Comparison of ENCODE assay signal across 19 cellular contexts in genomic region chr5:180099733-180100611, GRCh38. TPM values are rescaled to one million over a fixed set of nuclear protein-coding genes. Genes with fewer than 3 reads are reported as not detected.
DNase-seq lines count a peak whose midpoint lies in the region; ATAC-seq and TF ChIP-seq lines count a peak whose summit lies in the region.
"Had no signal": no experiment of that assay in that cellular context is flagged by ENCODE, and none has a peak within 500 bp of the region (broad histone marks: within the 10 kb centered on the region; RNA-seq: fewer than 3 reads in every experiment).

No MANE protein-coding gene starts in this region.

- no peak overlapping the region for H2BK12ac ChIP-seq in trophoblast cell (ENCODE audit: low read length)

- no peaks in the 10 kb centered on the region for H3K4me1 ChIP-seq in trophoblast cell (ENCODE audit: control insufficient read depth in 1 of 2, insufficient read depth in 2 of 2, low read length in 2 of 2)
- H3K4me1 ChIP-seq: Caco-2 had no signal

- H4K8ac ChIP-seq in trophoblast cell (ENCODE audit: low read depth, low read length) = no peak overlapping the region

- H2AFZ ChIP-seq in trophoblast cell (ENCODE audit: insufficient read depth, low read length, poor library complexity) = no peak overlapping the region
- H2AFZ ChIP-seq: GM23338 had no signal

- H3K79me1 ChIP-seq in trophoblast cell (ENCODE audit: low read length) = no peaks in the 10 kb centered on the region

- no peak overlapping the region for H2BK5ac ChIP-seq in trophoblast cell (ENCODE audit: low read depth, low read length, poor library complexity)

- H3K27me3 ChIP-seq in trophoblast cell (ENCODE audit: insufficient read depth, low read length) (no peaks in the 10 kb centered on the region), WERI-Rb-1 (ENCODE audit: insufficient read depth, low read depth, severe bottlenecking) (no peaks in the 10 kb centered on the region)

- no peak overlapping the region for H2BK120ac ChIP-seq in trophoblast cell (ENCODE audit: insufficient read depth, low read length, poor library complexity)

- peaks cover 18 to 20% of the 10 kb centered on the region in 2 donors for H3K27me3 Mint-ChIP-seq in natural killer cell treated with Interleukin-12 subunit alpha and Interleukin-12 subunit beta and Interleukin-15 and Interleukin-18, amount 100 ng/mL, for 72 hours
- peaks cover 13 to 24% of the 10 kb centered on the region in 2 donors for H3K27me3 Mint-ChIP-seq in natural killer cell (ENCODE audit: low read depth in 2 of 2)
- H3K27me3 Mint-ChIP-seq: CD4-positive, CD25-positive, alpha-beta regulatory T cell had no signal

- H3K4me2 ChIP-seq in trophoblast cell (ENCODE audit: low read length) = no peak overlapping the region
- H3K4me2 ChIP-seq: GM23338 had no signal

- no peak overlapping the region for H3K14ac ChIP-seq in trophoblast cell (ENCODE audit: low read length)

- H3K36me3 Mint-ChIP-seq in natural killer cell treated with Interleukin-12 subunit alpha and Interleukin-12 subunit beta and Interleukin-15 and Interleukin-18, amount 100 ng/mL, for 72 hours = peaks cover 4% of the 10 kb centered on the region
- no peaks in the 10 kb centered on the region for H3K36me3 Mint-ChIP-seq in natural killer cell
- H3K36me3 Mint-ChIP-seq: CD4-positive, CD25-positive, alpha-beta regulatory T cell had no signal

- H3K9me3 ChIP-seq in trophoblast cell (ENCODE audit: insufficient read depth, low read depth, low read length) (peaks cover 5% of the 10 kb centered on the region), WERI-Rb-1 (ENCODE audit: severe bottlenecking) (no peaks in the 10 kb centered on the region)
- H3K9me3 ChIP-seq: Caco-2 had no signal

- H3K4me3 Mint-ChIP-seq in natural killer cell treated with Interleukin-12 subunit alpha and Interleukin-12 subunit beta and Interleukin-15 and Interleukin-18, amount 100 ng/mL, for 72 hours = no peak overlapping the region
- no peak overlapping the region for H3K4me3 Mint-ChIP-seq in natural killer cell
- H3K4me3 Mint-ChIP-seq: CD4-positive, CD25-positive, alpha-beta regulatory T cell; GM23338 had no signal

- WGBS in trophoblast cell (ENCODE audit: extremely low coverage, insufficient coverage, insufficient read length) = no CpG with 5 or more reads among the region's 18 CpGs

- H4K12ac ChIP-seq in trophoblast cell (ENCODE audit: low read depth, low read length) = peak overlapping the region; percentile 46

- H3K36me3 ChIP-seq in trophoblast cell (ENCODE audit: control insufficient read depth in 1 of 2, insufficient read depth in 2 of 2, low read length in 2 of 2) (no peaks in the 10 kb centered on the region), WERI-Rb-1 (no peaks in the 10 kb centered on the region)

- H3K18ac ChIP-seq in trophoblast cell (ENCODE audit: low read length) = no peak overlapping the region

- H3K9me3 Mint-ChIP-seq in natural killer cell treated with Interleukin-12 subunit alpha and Interleukin-12 subunit beta and Interleukin-15 and Interleukin-18, amount 100 ng/mL, for 72 hours = no peaks in the 10 kb centered on the region
- H3K9me3 Mint-ChIP-seq in natural killer cell = no peaks in the 10 kb centered on the region
- H3K9me3 Mint-ChIP-seq: CD4-positive, CD25-positive, alpha-beta regulatory T cell; GM23338 had no signal

- TF ChIP-seq CTCF in natural killer cell (IDR thresholded peaks at IDR 0.05) (no peak), WERI-Rb-1 (IDR thresholded peaks at IDR 0.05; ENCODE audit: low read depth, low read length) (no peak)

- DNase-seq in natural killer cell treated with Interleukin-12 subunit alpha and Interleukin-12 subunit beta and Interleukin-15 and Interleukin-18, amount 100 ng/mL, for 72 hours (ENCODE audit: low spot score) = peak; percentile 56
- DNase-seq in natural killer cell (no peak), ecto neural progenitor cell (ENCODE audit: low spot score) (peak; percentile 34), trophoblast cell (no peak), Ammon's horn (ENCODE audit: low spot score) (no peak), NCI-H69 (lab: John Stamatoyannopoulos, UW) (no peak), WERI-Rb-1 (no peak)
- DNase-seq: AML-193; Caco-2; CD4-positive, CD25-positive, alpha-beta regulatory T cell; DMS153; EL; KG1; NCI-H1436; NCI-H2029; NCI-H2171; NCI-H446 treated with DMSO at 0.1 percent for 48 hours; NCI-H748 treated with DMSO at 0.1 percent for 48 hours had no signal

- H2AK5ac ChIP-seq in trophoblast cell (ENCODE audit: low read length) = no peak overlapping the region

- no peak overlapping the region for H3K4ac ChIP-seq in trophoblast cell (ENCODE audit: low read depth, low read length)

- H4K91ac ChIP-seq in trophoblast cell (ENCODE audit: low read depth, low read length) = no peak overlapping the region

- no peak overlapping the region for H3K27ac Mint-ChIP-seq in natural killer cell treated with Interleukin-12 subunit alpha and Interleukin-12 subunit beta and Interleukin-15 and Interleukin-18, amount 100 ng/mL, for 72 hours
- no peak overlapping the region for H3K27ac Mint-ChIP-seq in natural killer cell
- H3K27ac Mint-ChIP-seq: CD4-positive, CD25-positive, alpha-beta regulatory T cell; GM23338 had no signal

- peak; percentile 4 to 38 for ATAC-seq in natural killer cell treated with Interleukin-12 subunit alpha and Interleukin-12 subunit beta and Interleukin-15 and Interleukin-18, amount 100 ng/mL, for 72 hours
- ATAC-seq in natural killer cell = no peak
- ATAC-seq: GM23338 had no signal

- no peak overlapping the region for H3K23ac ChIP-seq in trophoblast cell (ENCODE audit: low read length)

- H3K4me1 Mint-ChIP-seq in natural killer cell treated with Interleukin-12 subunit alpha and Interleukin-12 subunit beta and Interleukin-15 and Interleukin-18, amount 100 ng/mL, for 72 hours (ENCODE audit: low read depth in 2 of 2) = no peaks in the 10 kb centered on the region
- no peaks in the 10 kb centered on the region for H3K4me1 Mint-ChIP-seq in natural killer cell
- H3K4me1 Mint-ChIP-seq: CD4-positive, CD25-positive, alpha-beta regulatory T cell; GM23338 had no signal

- H3K27ac ChIP-seq in trophoblast cell (ENCODE audit: low read depth, low read length) (no peak overlapping the region), WERI-Rb-1 (no peak overlapping the region)

- intact Hi-C loops in natural killer cell (cut with micrococcal nuclease) = no loop called here

- no peak overlapping the region for H3K9ac ChIP-seq in trophoblast cell (ENCODE audit: low read length)

- no peaks in the 10 kb centered on the region for H3K79me2 ChIP-seq in trophoblast cell (ENCODE audit: control insufficient read depth, insufficient read depth, low read length, poor library complexity)

- H3K4me3 ChIP-seq in trophoblast cell (ENCODE audit: low read depth, low read length) (no peak overlapping the region), WERI-Rb-1 (ENCODE audit: low read depth, low read length) (no peak overlapping the region)
- H3K4me3 ChIP-seq: GM23338 had no signal

RNA-seq across cellular contexts. Expression of gene RNF130, which starts 28.4 kb away (rescaled TPM):
- 10 to 100 TPM; 12.4 to 17.0 TPM for total RNA-seq in natural killer cell treated with Interleukin-12 subunit alpha and Interleukin-12 subunit beta and Interleukin-15 and Interleukin-18, amount 100 ng/mL, for 72 hours
- 10 to 100 TPM; 24.4 to 35.0 (median 25.5) TPM for total RNA-seq in natural killer cell
- 20.1 and 20.9 TPM in 2 replicates for polyA plus RNA-seq in trophoblast cell (2013)

Comparison
In these comparisons a context has a peak if more than half of its experiments do, and no peak if none do; other contexts are left out.
1. ATAC-seq: peak in natural killer cell treated with Interleukin-12 subunit alpha and Interleukin-12 subunit beta and Interleukin-15 and Interleukin-18, amount 100 ng/mL, for 72 hours (2 of 2); none in natural killer cell (0 of 3).
2. DNase-seq: peak in natural killer cell treated with Interleukin-12 subunit alpha and Interleukin-12 subunit beta and Interleukin-15 and Interleukin-18, amount 100 ng/mL, for 72 hours (single experiment) and ecto neural progenitor cell (single experiment); none in natural killer cell (single experiment), trophoblast cell (0 of 2), Ammon's horn (single experiment), NCI-H69 (single experiment) and WERI-Rb-1 (single experiment).